In genomic region chr6:41560440-41561192, GRCh38 we compare ENCODE assay signal across 9 cellular contexts. TPM values are rescaled to one million over a fixed set of nuclear protein-coding genes. Genes with fewer than 3 reads are reported as not detected.
A peak's percentile ranks its signal among the peaks of the same experiment; 100 is the strongest.
DNase-seq lines count a peak whose midpoint lies in the region; FAIRE-seq and TF ChIP-seq lines count a peak whose summit lies in the region.
"Had no signal": no experiment of that assay in that cellular context is flagged by ENCODE, and none has a peak within 500 bp of the region (broad histone marks: within the 10 kb centered on the region; RNA-seq: fewer than 3 reads in every experiment).

No MANE protein-coding gene starts in this region.

- H3F3A ChIP-seq in neural cell (ENCODE audit: insufficient read depth, low read length, poor library complexity, severe bottlenecking), result no peaks in the 10 kb centered on the region

- TF ChIP-seq RAD21 in neural cell (conservative IDR thresholded peaks at IDR 0.05), result no peak

- peaks cover 55% of the 10 kb centered on the region for H3K4me1 ChIP-seq in HUES6 (ENCODE audit: control insufficient read depth, insufficient read depth, low read length)
- H3K4me1 ChIP-seq in suprapubic skin, result peaks cover 13% of the 10 kb centered on the region

- H3K4me2 ChIP-seq in neural cell (ENCODE audit: low read length), result no peak overlapping the region

- H3K27me3 ChIP-seq in HUES6 (ENCODE audit: control insufficient read depth, insufficient read depth, low read length) (peaks cover 57% of the 10 kb centered on the region), neural cell (ENCODE audit: insufficient read depth, low read depth, low read length) (no peaks in the 10 kb centered on the region), suprapubic skin (no peaks in the 10 kb centered on the region)

- no peak overlapping the region; the same call in 1 of the 2 replicates for H3K27ac ChIP-seq in HUES6 (ENCODE audit: low read depth, low read length)
- H3K27ac ChIP-seq in neural cell (ENCODE audit: low read length), result no peak overlapping the region
- no peak overlapping the region for H3K27ac ChIP-seq in suprapubic skin

- no peak overlapping the region for H2AFZ ChIP-seq in neural cell (ENCODE audit: low read depth, low read length)

- peak overlapping the region; percentile 48 for H3K27ac Mint-ChIP-seq in endothelial cell (ENCODE audit: unreplicated experiment)

- peaks cover 33% of the 10 kb centered on the region for H3K4me1 Mint-ChIP-seq in endothelial cell (ENCODE audit: unreplicated experiment)

- H3K4me3 ChIP-seq in HUES6 (ENCODE audit: low read depth, low read length) (peak overlapping the region; percentile 72), neural cell (ENCODE audit: low read length) (peak overlapping the region; percentile 51), suprapubic skin (peak overlapping the region; percentile 49)
- H3K4me3 ChIP-seq: SK-N-MC had no signal

- no peak for TF ChIP-seq EP300 in neural cell (conservative IDR thresholded peaks at IDR 0.05; ENCODE audit: poor library complexity, severe bottlenecking)
- TF ChIP-seq EP300 in suprapubic skin (IDR thresholded peaks at IDR 0.05), result no peak

- no peaks in the 10 kb centered on the region for H3K9me2 ChIP-seq in neural cell (ENCODE audit: insufficient read depth, low read length)

- no peak for TF ChIP-seq POLR2A in suprapubic skin (IDR thresholded peaks at IDR 0.05)

- H3K36me3 ChIP-seq in HUES6 (ENCODE audit: control insufficient read depth, insufficient read depth, low read length), result no peaks in the 10 kb centered on the region
- H3K36me3 ChIP-seq in neural cell (ENCODE audit: insufficient read depth, low read length), result no peaks in the 10 kb centered on the region
- H3K36me3 ChIP-seq in suprapubic skin, result peaks cover 4% of the 10 kb centered on the region

- DNase-seq in GM19239 (ENCODE audit: insufficient read length, low spot score), result peak; percentile 82
- DNase-seq in activated CD8-positive, alpha-beta memory T cell treated with anti-CD3 and anti-CD28 coated beads for 24 hours, result peak; percentile 91
- DNase-seq in endothelial cell (ENCODE audit: low spot score), result peak; percentile 48
- DNase-seq in suprapubic skin (ENCODE audit: low spot score in 2 of 2), result peak in 1 of 2 donors; percentile 75
- no peak for DNase-seq in DMS53 treated with DMSO at 0.1 percent for 48 hours (lab: John Stamatoyannopoulos, UW; ENCODE audit: unreplicated experiment)
- no peak for DNase-seq in NCI-H2227 treated with DMSO at 0.1 percent for 48 hours (lab: John Stamatoyannopoulos, UW)

- H3K79me2 ChIP-seq in neural cell (replicated peaks; ENCODE audit: insufficient read depth, low read length), result peaks cover 77% of the 10 kb centered on the region

- H3K36me3 Mint-ChIP-seq in endothelial cell (ENCODE audit: low read depth, unreplicated experiment), result peaks cover 6% of the 10 kb centered on the region

- no peak for TF ChIP-seq CTCF in endothelial cell (IDR thresholded peaks at IDR 0.05; ENCODE audit: unreplicated experiment)
- no peak for TF ChIP-seq CTCF in neural cell (IDR thresholded peaks at IDR 0.05; ENCODE audit: poor library complexity, severe bottlenecking)
- no peak for TF ChIP-seq CTCF in suprapubic skin (IDR thresholded peaks at IDR 0.05)

- peak overlapping the region; percentile 56 for H3K4me3 Mint-ChIP-seq in endothelial cell (ENCODE audit: unreplicated experiment)

- H3K9ac ChIP-seq in HUES6 (ENCODE audit: low read length) (peak overlapping the region; percentile 44), neural cell (ENCODE audit: low read length) (peak overlapping the region; percentile 5)

- no peaks in the 10 kb centered on the region for H3K9me3 ChIP-seq in HUES6 (ENCODE audit: control insufficient read depth, insufficient read depth, low read depth, low read length)
- H3K9me3 ChIP-seq in neural cell (ENCODE audit: low read length), result no peaks in the 10 kb centered on the region
- no peaks in the 10 kb centered on the region for H3K9me3 ChIP-seq in suprapubic skin

- WGBS in suprapubic skin, result 22% methylated on average over 34 of the region's 53 CpGs

- no peaks in the 10 kb centered on the region for H3K27me3 Mint-ChIP-seq in endothelial cell (ENCODE audit: unreplicated experiment)

- H4K20me1 ChIP-seq in neural cell (ENCODE audit: insufficient read depth), result peaks cover 9% of the 10 kb centered on the region

- H3K9me3 Mint-ChIP-seq in endothelial cell (ENCODE audit: unreplicated experiment), result no peaks in the 10 kb centered on the region

- peak; percentile 80 for FAIRE-seq in GM19239 (lab: Jason Lieb, UNC)

TF ChIP-seq in neural cell, 6 proteins besides CTCF, POLR2A, EP300 and RAD21:
- TF ChIP-seq MXI1 (conservative IDR thresholded peaks at IDR 0.05; ENCODE audit: poor library complexity, severe bottlenecking) (no peak), SMC3 (conservative IDR thresholded peaks at IDR 0.05; ENCODE audit: poor library complexity) (no peak), POLR2AphosphoS5 (IDR thresholded peaks at IDR 0.05) (no peak), EZH2 (IDR thresholded peaks at IDR 0.05; ENCODE audit: borderline replicate concordance, insufficient read depth, low read length, poor library complexity, severe bottlenecking) (no peak), TAF1 (IDR thresholded peaks at IDR 0.05; ENCODE audit: low read depth) (no peak)
- TF ChIP-seq, protein P1, sequence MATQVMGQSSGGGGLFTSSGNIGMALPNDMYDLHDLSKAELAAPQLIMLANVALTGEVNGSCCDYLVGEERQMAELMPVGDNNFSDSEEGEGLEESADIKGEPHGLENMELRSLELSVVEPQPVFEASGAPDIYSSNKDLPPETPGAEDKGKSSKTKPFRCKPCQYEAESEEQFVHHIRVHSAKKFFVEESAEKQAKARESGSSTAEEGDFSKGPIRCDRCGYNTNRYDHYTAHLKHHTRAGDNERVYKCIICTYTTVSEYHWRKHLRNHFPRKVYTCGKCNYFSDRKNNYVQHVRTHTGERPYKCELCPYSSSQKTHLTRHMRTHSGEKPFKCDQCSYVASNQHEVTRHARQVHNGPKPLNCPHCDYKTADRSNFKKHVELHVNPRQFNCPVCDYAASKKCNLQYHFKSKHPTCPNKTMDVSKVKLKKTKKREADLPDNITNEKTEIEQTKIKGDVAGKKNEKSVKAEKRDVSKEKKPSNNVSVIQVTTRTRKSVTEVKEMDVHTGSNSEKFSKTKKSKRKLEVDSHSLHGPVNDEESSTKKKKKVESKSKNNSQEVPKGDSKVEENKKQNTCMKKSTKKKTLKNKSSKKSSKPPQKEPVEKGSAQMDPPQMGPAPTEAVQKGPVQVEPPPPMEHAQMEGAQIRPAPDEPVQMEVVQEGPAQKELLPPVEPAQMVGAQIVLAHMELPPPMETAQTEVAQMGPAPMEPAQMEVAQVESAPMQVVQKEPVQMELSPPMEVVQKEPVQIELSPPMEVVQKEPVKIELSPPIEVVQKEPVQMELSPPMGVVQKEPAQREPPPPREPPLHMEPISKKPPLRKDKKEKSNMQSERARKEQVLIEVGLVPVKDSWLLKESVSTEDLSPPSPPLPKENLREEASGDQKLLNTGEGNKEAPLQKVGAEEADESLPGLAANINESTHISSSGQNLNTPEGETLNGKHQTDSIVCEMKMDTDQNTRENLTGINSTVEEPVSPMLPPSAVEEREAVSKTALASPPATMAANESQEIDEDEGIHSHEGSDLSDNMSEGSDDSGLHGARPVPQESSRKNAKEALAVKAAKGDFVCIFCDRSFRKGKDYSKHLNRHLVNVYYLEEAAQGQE (IDR thresholded peaks at IDR 0.05; ENCODE audit: borderline replicate concordance), result no peak

RNA-seq across cellular contexts. Expression of gene FOXP4, which starts 14.4 kb away (rescaled TPM):
- total RNA-seq in endothelial cell (ENCODE audit: unreplicated experiment) (32.5 TPM), suprapubic skin (10 to 100 TPM in 2 of 4 donors, 1 to 10 TPM in 2; 8.1 to 12.1 (median 10.4) TPM)
- 7.1 and 9.7 TPM in 2 replicates for polyA plus RNA-seq in neural cell
- 25.9 and 31.2 TPM in 2 replicates for polyA minus RNA-seq in neural cell

Comparison
In these comparisons a context has a peak if more than half of its experiments do, and no peak if none do; other contexts are left out.
1. DNase-seq: peak in GM19239 (single experiment), activated CD8-positive, alpha-beta memory T cell treated with anti-CD3 and anti-CD28 coated beads for 24 hours (single experiment) and endothelial cell (single experiment); none in DMS53 treated with DMSO at 0.1 percent for 48 hours (single experiment) and NCI-H2227 treated with DMSO at 0.1 percent for 48 hours (single experiment).
2. Peak in every context shown above with its lines, with median percentiles within 50 percentile points of each other: H3K4me3 ChIP-seq.